Comparison of ENCODE assay signal across 14 cellular contexts in genomic region chr2:10560626-10561025, GRCh38.
DNase-seq lines count a peak whose midpoint lies in the region; ATAC-seq and TF ChIP-seq lines count a peak whose summit lies in the region.
"Had no signal": no experiment of that assay in that cellular context is flagged by ENCODE, and none has a peak within 500 bp of the region (broad histone marks: within the 10 kb centered on the region; RNA-seq: fewer than 3 reads in every experiment).

No MANE protein-coding gene starts in this region.

- DNase-seq in activated naive CD4-positive, alpha-beta T cell treated with anti-CD3 and anti-CD28 coated beads, Interleukin-2, amount 10 ng/mL, durations not matched to agents 7 days and 5 days, result no peak
- DNase-seq in T-helper 17 cell, result no peak
- peak; percentile 51 for DNase-seq in mesenteric fat pad (ENCODE audit: low spot score)
- DNase-seq in stomach, result peak; percentile 1
- no peak for DNase-seq in effector CD8-positive, alpha-beta T cell (lab: John Stamatoyannopoulos, UW)
- DNase-seq in CD4-positive, alpha-beta T cell, result no peak
- DNase-seq: C1 segment of cervical spinal cord; CD4-positive, alpha-beta memory T cell; DMS79; GM23248 had no signal

- POLR2A ChIA-PET in CD4-positive, alpha-beta T cell (lab: Charles Lee), result no interaction called here

- no peak for TF ChIP-seq EP300 in stomach (IDR thresholded peaks at IDR 0.05)

- CTCF ChIA-PET in activated naive CD4-positive, alpha-beta T cell treated with anti-CD3 and anti-CD28 coated beads, Interleukin-2, amount 10 ng/mL, durations not matched to agents 7 days and 5 days (lab: Charles Lee), result no interaction called here
- CTCF ChIA-PET in CD4-positive, alpha-beta T cell (lab: Charles Lee), result no interaction called here

- no peak overlapping the region for H3K4me3 ChIP-seq in stomach
- H3K4me3 ChIP-seq: GM12878, GM23248 had no signal

- no peak overlapping the region for H3K4me3 Mint-ChIP-seq in activated naive CD4-positive, alpha-beta T cell treated with anti-CD3 and anti-CD28 coated beads, Interleukin-2, amount 50 U/mL, for 24 hours
- no peak overlapping the region for H3K4me3 Mint-ChIP-seq in activated naive CD4-positive, alpha-beta T cell treated with anti-CD3 and anti-CD28 coated beads, Interleukin-2, amount 10 ng/mL, durations not matched to agents 7 days and 5 days
- H3K4me3 Mint-ChIP-seq in T-helper 17 cell, result no peak overlapping the region
- no peak overlapping the region for H3K4me3 Mint-ChIP-seq in CD4-positive, alpha-beta T cell
- H3K4me3 Mint-ChIP-seq: B cell; CD4-positive, alpha-beta memory T cell had no signal

- 77 to 84% (median 83%) methylated on average over 11 of the region's 11 CpGs for WGBS in stomach, 5 donors

- intact Hi-C loops in stomach (cut with DNase I; ENCODE audit: low total_unique reads), result no loop called here
- intact Hi-C loops in CD4-positive, alpha-beta T cell (cut with DNase I, micrococcal nuclease), result no loop called here

- no peaks in the 10 kb centered on the region for H3K4me1 Mint-ChIP-seq in activated naive CD4-positive, alpha-beta T cell treated with anti-CD3 and anti-CD28 coated beads, Interleukin-2, amount 50 U/mL, for 24 hours
- no peaks in the 10 kb centered on the region for H3K4me1 Mint-ChIP-seq in activated naive CD4-positive, alpha-beta T cell treated with anti-CD3 and anti-CD28 coated beads, Interleukin-2, amount 10 ng/mL, durations not matched to agents 7 days and 5 days
- peaks cover 7% of the 10 kb centered on the region for H3K4me1 Mint-ChIP-seq in T-helper 17 cell
- no peaks in the 10 kb centered on the region for H3K4me1 Mint-ChIP-seq in CD4-positive, alpha-beta T cell (ENCODE audit: low read depth)
- H3K4me1 Mint-ChIP-seq: B cell; CD4-positive, alpha-beta memory T cell had no signal

- H3K27me3 ChIP-seq in stomach, result no peaks in the 10 kb centered on the region
- H3K27me3 ChIP-seq in CD4-positive, alpha-beta T cell (ENCODE audit: control insufficient read depth, insufficient read depth, low read length), result no peaks in the 10 kb centered on the region

- H3K9me3 ChIP-seq in T-helper 17 cell (ENCODE audit: control insufficient read depth, low read length, poor library complexity, severe bottlenecking) (no peaks in the 10 kb centered on the region), stomach (peaks cover 0 to 4% (median 0%) of the 10 kb centered on the region in 4 donors)
- H3K9me3 ChIP-seq in CD4-positive, alpha-beta T cell (ENCODE audit: control insufficient read depth, low read length), result no peaks in the 10 kb centered on the region

- H3K27ac ChIP-seq in stomach, result no peak overlapping the region
- no peak overlapping the region for H3K27ac ChIP-seq in CD4-positive, alpha-beta T cell (ENCODE audit: low read depth, low read length)
- H3K27ac ChIP-seq: GM23248 had no signal

- peak overlapping the region; percentile 13 for H3K27ac Mint-ChIP-seq in activated naive CD4-positive, alpha-beta T cell treated with anti-CD3 and anti-CD28 coated beads, Interleukin-2, amount 50 U/mL, for 24 hours
- H3K27ac Mint-ChIP-seq in activated naive CD4-positive, alpha-beta T cell treated with anti-CD3 and anti-CD28 coated beads, Interleukin-2, amount 10 ng/mL, durations not matched to agents 7 days and 5 days, result no peak overlapping the region
- peak overlapping the region; percentile 61 for H3K27ac Mint-ChIP-seq in T-helper 17 cell
- no peak overlapping the region for H3K27ac Mint-ChIP-seq in CD4-positive, alpha-beta T cell
- H3K27ac Mint-ChIP-seq: B cell had no signal

- ATAC-seq in T-helper 17 cell (no peak), HG02763 (IDR thresholded peaks at IDR 0.05; ENCODE audit: unreplicated experiment) (no peak)
- no peak for ATAC-seq in CD4-positive, alpha-beta T cell (ENCODE audit: poor library complexity)
- ATAC-seq: GM12878 had no signal

- no peak for TF ChIP-seq CTCF in stomach (IDR thresholded peaks at IDR 0.05)
- TF ChIP-seq CTCF in CD4-positive, alpha-beta T cell (IDR thresholded peaks at IDR 0.05), result no peak

- peaks cover 13% of the 10 kb centered on the region for H3K36me3 Mint-ChIP-seq in activated naive CD4-positive, alpha-beta T cell treated with anti-CD3 and anti-CD28 coated beads, Interleukin-2, amount 50 U/mL, for 24 hours
- peaks cover 3% of the 10 kb centered on the region for H3K36me3 Mint-ChIP-seq in activated naive CD4-positive, alpha-beta T cell treated with anti-CD3 and anti-CD28 coated beads, Interleukin-2, amount 10 ng/mL, durations not matched to agents 7 days and 5 days
- peaks cover 7% of the 10 kb centered on the region for H3K36me3 Mint-ChIP-seq in T-helper 17 cell (ENCODE audit: low read depth)
- H3K36me3 Mint-ChIP-seq in CD4-positive, alpha-beta T cell (ENCODE audit: low read depth), result peaks cover 20% of the 10 kb centered on the region

- no peaks in the 10 kb centered on the region for H3K4me1 ChIP-seq in stomach

- TF ChIP-seq POLR2A in stomach (IDR thresholded peaks at IDR 0.05), result no peak

- peaks cover 0 to 23% (median 4%) of the 10 kb centered on the region in 4 donors for H3K36me3 ChIP-seq in stomach

- peaks cover 5% of the 10 kb centered on the region for H3K9me3 Mint-ChIP-seq in activated naive CD4-positive, alpha-beta T cell treated with anti-CD3 and anti-CD28 coated beads, Interleukin-2, amount 50 U/mL, for 24 hours
- no peaks in the 10 kb centered on the region for H3K9me3 Mint-ChIP-seq in activated naive CD4-positive, alpha-beta T cell treated with anti-CD3 and anti-CD28 coated beads, Interleukin-2, amount 10 ng/mL, durations not matched to agents 7 days and 5 days
- no peaks in the 10 kb centered on the region for H3K9me3 Mint-ChIP-seq in CD4-positive, alpha-beta T cell
- H3K9me3 Mint-ChIP-seq: CD4-positive, alpha-beta memory T cell had no signal

- no peaks in the 10 kb centered on the region for H3K27me3 Mint-ChIP-seq in activated naive CD4-positive, alpha-beta T cell treated with anti-CD3 and anti-CD28 coated beads, Interleukin-2, amount 50 U/mL, for 24 hours
- no peaks in the 10 kb centered on the region for H3K27me3 Mint-ChIP-seq in activated naive CD4-positive, alpha-beta T cell treated with anti-CD3 and anti-CD28 coated beads, Interleukin-2, amount 10 ng/mL, durations not matched to agents 7 days and 5 days
- H3K27me3 Mint-ChIP-seq in T-helper 17 cell, result no peaks in the 10 kb centered on the region
- H3K27me3 Mint-ChIP-seq in CD4-positive, alpha-beta T cell, result no peaks in the 10 kb centered on the region
- H3K27me3 Mint-ChIP-seq: B cell; CD4-positive, alpha-beta memory T cell had no signal

Comparison
In these comparisons a context has a peak if more than half of its experiments do, and no peak if none do; other contexts are left out.
1. H3K27ac Mint-ChIP-seq: peak in activated naive CD4-positive, alpha-beta T cell treated with anti-CD3 and anti-CD28 coated beads, Interleukin-2, amount 50 U/mL, for 24 hours (single experiment) and T-helper 17 cell (single experiment); none in activated naive CD4-positive, alpha-beta T cell treated with anti-CD3 and anti-CD28 coated beads, Interleukin-2, amount 10 ng/mL, durations not matched to agents 7 days and 5 days (single experiment) and CD4-positive, alpha-beta T cell (single experiment).
2. DNase-seq: peak in mesenteric fat pad (single experiment) and stomach (single experiment); none in activated naive CD4-positive, alpha-beta T cell treated with anti-CD3 and anti-CD28 coated beads, Interleukin-2, amount 10 ng/mL, durations not matched to agents 7 days and 5 days (single experiment), T-helper 17 cell (0 of 3), effector CD8-positive, alpha-beta T cell (single experiment) and CD4-positive, alpha-beta T cell (0 of 10).